ENCODE assay signal across 29 cellular contexts in genomic region chr2:195151711-195152110, GRCh38.
"Had no signal": no experiment of that assay in that cellular context is flagged by ENCODE, and none has a peak within 500 bp of the region (broad histone marks: within the 10 kb centered on the region; RNA-seq: fewer than 3 reads in every experiment).

No MANE protein-coding gene starts in this region.

- H3K27ac ChIP-seq: adrenal gland, body of pancreas, esophagus muscularis mucosa, foreskin keratinocyte, gastrocnemius medialis had no signal

- DNase-seq: activated CD4-positive, alpha-beta memory T cell treated with anti-CD3 and anti-CD28 coated beads for 36 hours; activated CD4-positive, alpha-beta T cell treated with anti-CD3 and anti-CD28 coated beads for 36 hours; activated CD4-positive, alpha-beta T cell treated with anti-CD3 and anti-CD28 coated beads, Interleukin-2, amount 10 ng/mL, durations not matched to agents 24 days and 14 days; activated CD4-positive, CD25-positive, alpha-beta regulatory T cell; activated CD4-positive, CD25-positive, alpha-beta regulatory T cell treated with anti-CD3 and anti-CD28 coated beads, Interleukin-2, amount 50 U/mL, for 72 hours; activated CD8-positive, alpha-beta memory T cell treated with anti-CD3 and anti-CD28 coated beads, Interleukin-2, amount 10 ng/mL, durations not matched to agents 7 days and 5 days; activated CD8-positive, alpha-beta memory T cell treated with anti-CD3 and anti-CD28 coated beads, Interleukin-2, amount 50 U/mL, for 4 hours; activated CD8-positive, alpha-beta T cell treated with anti-CD3 and anti-CD28 coated beads, Interleukin-2, amount 10 ng/mL, durations not matched to agents 7 days and 5 days; activated effector memory CD4-positive, alpha-beta T cell treated with anti-CD3 and anti-CD28 coated beads, Interleukin-2, amount 50 U/mL, for 16 hours; activated naive CD4-positive, alpha-beta T cell treated with anti-CD3 and anti-CD28 coated beads for 36 hours; activated naive CD8-positive, alpha-beta T cell treated with anti-CD3 and anti-CD28 coated beads for 36 hours; activated naive CD8-positive, alpha-beta T cell treated with anti-CD3 and anti-CD28 coated beads, Interleukin-2, amount 50 U/mL, for 24 hours; activated T-cell treated with anti-CD3 and anti-CD28 coated beads, Interleukin-2, amount 50 U/mL, for 1 hour; activated T-cell treated with anti-CD3 and anti-CD28 coated beads, Interleukin-2, amount 50 U/mL, for 48 hours; adrenal gland; amygdala; aorta; body of pancreas; caudate nucleus; cortex of kidney; dermis blood vessel endothelial cell; effector CD4-positive, alpha-beta T cell; effector memory CD8-positive, alpha-beta T cell; erythroblast; foreskin keratinocyte; gastrocnemius medialis; glutamatergic neuron; T-helper 2 cell had no signal

- H3K4me3 ChIP-seq: adrenal gland, body of pancreas, esophagus muscularis mucosa, gastrocnemius medialis had no signal

- H3K4me1 ChIP-seq: body of pancreas, esophagus muscularis mucosa, foreskin keratinocyte, gastrocnemius medialis had no signal

- H3K36me3 ChIP-seq: adrenal gland, esophagus muscularis mucosa, gastrocnemius medialis had no signal

- H3K9me3 ChIP-seq: adrenal gland, body of pancreas, esophagus muscularis mucosa, gastrocnemius medialis had no signal

- H3K27me3 ChIP-seq: adrenal gland, body of pancreas, esophagus muscularis mucosa, foreskin keratinocyte, gastrocnemius medialis had no signal
